Comparison of ENCODE assay signal across 13 cellular contexts in the genomic region with DNA sequence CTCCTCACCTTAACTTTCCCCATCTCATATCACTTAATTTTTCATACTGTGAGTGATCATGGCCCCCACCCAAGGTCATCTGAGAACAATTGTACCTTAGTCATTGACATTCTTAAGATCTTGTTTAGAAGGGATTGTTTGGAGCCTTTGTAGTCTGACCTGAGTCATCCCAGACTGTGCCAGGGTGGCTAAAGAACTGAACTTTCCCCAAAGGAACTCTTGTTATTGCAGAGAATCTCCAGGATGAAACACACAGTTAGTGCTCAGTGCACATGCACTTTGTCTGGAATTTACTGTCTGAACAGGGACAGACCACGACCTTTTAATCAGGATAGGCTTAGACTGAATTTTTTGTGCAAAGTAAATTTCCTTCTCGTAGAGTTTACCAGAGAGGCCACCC.
DNase-seq lines count a peak whose midpoint lies in the region; ATAC-seq, FAIRE-seq and TF ChIP-seq lines count a peak whose summit lies in the region.
"Had no signal": no experiment of that assay in that cellular context is flagged by ENCODE, and none has a peak within 500 bp of the region (broad histone marks: within the 10 kb centered on the region; RNA-seq: fewer than 3 reads in every experiment).

No MANE protein-coding gene starts in this region.

- dilution Hi-C loops in endothelial cell of umbilical vein (cut with MboI; ENCODE audit: extremely low pct_ligation_motif_present, low sequenced_read_pairs), result no loop called here

- TF ChIP-seq EP300 in Ishikawa (IDR thresholded peaks at IDR 0.05; ENCODE audit: borderline replicate concordance), result peak; percentile 51; the same call in 1 of the 2 replicates

- H2AFZ ChIP-seq in endothelial cell of umbilical vein (ENCODE audit: low read depth, low read length) (no peak overlapping the region), mesenchymal stem cell (ENCODE audit: low read depth, low read length) (no peak overlapping the region)

- H3K4me2 ChIP-seq in endothelial cell of umbilical vein (ENCODE audit: insufficient read depth, low read length), result peak overlapping the region; percentile 66
- H3K4me2 ChIP-seq in mesenchymal stem cell (ENCODE audit: low read length, poor library complexity, severe bottlenecking), result no peak overlapping the region
- H3K4me2 ChIP-seq: BLaER1 treated with 17β-estradiol and CSF1 and Interleukin-3, amounts not matched to agents 10 nM and 100 nM had no signal

- FAIRE-seq in endothelial cell of umbilical vein (lab: Jason Lieb, UNC), result peak; percentile 91

- DNase-seq in AG10803 (ENCODE audit: low read depth), result peak; percentile 85
- DNase-seq in endothelial cell of umbilical vein (ENCODE audit: low read depth, low spot score), result peak; percentile 98
- DNase-seq in mesenchymal stem cell, result peak; percentile 51
- no peak for DNase-seq in stimulated activated naive CD8-positive, alpha-beta T cell treated with anti-CD3 and anti-CD28 coated beads, Interleukin-15, amount 100 ng/mL, for 72 hours
- DNase-seq in GM10248 (ENCODE audit: extremely low spot score), result no peak
- DNase-seq: activated CD4-positive, alpha-beta T cell treated with anti-CD3 and anti-CD28 coated beads for 1 hour; NCI-H1436 treated with DMSO at 0.1 percent for 48 hours; stimulated activated CD4-positive, alpha-beta T cell treated with anti-CD3 and anti-CD28 coated beads, Interleukin-1b, Interleukin-23, amount 100 ng/mL, for 48 hours had no signal

- no peak overlapping the region for H2BK120ac ChIP-seq in mesenchymal stem cell (ENCODE audit: low read depth, low read length)

- H3K27ac ChIP-seq in endothelial cell of umbilical vein (ENCODE audit: insufficient read depth, low read depth, low read length), result peak overlapping the region; percentile 99
- no peak overlapping the region for H3K27ac ChIP-seq in mesenchymal stem cell (ENCODE audit: low read length, poor library complexity, severe bottlenecking)
- H3K27ac ChIP-seq: BLaER1 treated with 17β-estradiol and CSF1 and Interleukin-3, amounts not matched to agents 10 nM and 100 nM had no signal

- H3K9me3 Mint-ChIP-seq in stimulated activated naive CD8-positive, alpha-beta T cell treated with anti-CD3 and anti-CD28 coated beads, Interleukin-15, amount 100 ng/mL, for 72 hours, result no peaks in the 10 kb centered on the region
- H3K9me3 Mint-ChIP-seq: activated naive CD4-positive, alpha-beta T cell treated with anti-CD3 and anti-CD28 coated beads, Interleukin-2, amount 50 U/mL, for 24 hours had no signal

- H4K8ac ChIP-seq in mesenchymal stem cell (ENCODE audit: low read length), result peak overlapping the region; percentile 49

- H3K9me3 ChIP-seq in endothelial cell of umbilical vein (replicated peaks; ENCODE audit: control insufficient read depth, insufficient read depth, low read length) (no peaks in the 10 kb centered on the region), mesenchymal stem cell (ENCODE audit: control insufficient read depth, low read length) (no peaks in the 10 kb centered on the region)

- H3K4me3 ChIP-seq in AG10803 (ENCODE audit: low read length), result no peak overlapping the region
- H3K4me3 ChIP-seq in endothelial cell of umbilical vein (replicated peaks in 1 of 3; ENCODE audit: insufficient read depth in 1 of 3, low read depth in 1 of 3, low read length in 3 of 3), result no peak overlapping the region
- H3K4me3 ChIP-seq in mesenchymal stem cell (ENCODE audit: insufficient read depth in 1 of 2, low read depth in 1 of 2, low read length in 2 of 2), result no peak overlapping the region
- H3K4me3 ChIP-seq: BLaER1 treated with 17β-estradiol and CSF1 and Interleukin-3, amounts not matched to agents 10 nM and 100 nM had no signal

- H3K79me2 ChIP-seq in endothelial cell of umbilical vein (ENCODE audit: control insufficient read depth, insufficient read depth, low read length), result no peaks in the 10 kb centered on the region

- H4K20me1 ChIP-seq in endothelial cell of umbilical vein (replicated peaks; ENCODE audit: control insufficient read depth, extremely low read depth, insufficient read depth, low read length), result no peaks in the 10 kb centered on the region
- H4K20me1 ChIP-seq: BLaER1 treated with 17β-estradiol and CSF1 and Interleukin-3, amounts not matched to agents 10 nM and 100 nM had no signal

- H3K36me3 ChIP-seq in endothelial cell of umbilical vein (ENCODE audit: control insufficient read depth in 2 of 2, extremely low read depth in 1 of 2, insufficient read depth in 2 of 2, low read length in 2 of 2) (no peaks in the 10 kb centered on the region), mesenchymal stem cell (ENCODE audit: control insufficient read depth in 1 of 2, insufficient read depth in 2 of 2, low read depth in 1 of 2, low read length in 2 of 2) (no peaks in the 10 kb centered on the region)
- H3K36me3 ChIP-seq: BLaER1 treated with 17β-estradiol and CSF1 and Interleukin-3, amounts not matched to agents 10 nM and 100 nM had no signal

- H3K4ac ChIP-seq in mesenchymal stem cell (ENCODE audit: low read depth in 1 of 2, low read length in 2 of 2), result no peak overlapping the region

- H2AK5ac ChIP-seq in mesenchymal stem cell (ENCODE audit: low read length, severe bottlenecking), result no peak overlapping the region

- no peak overlapping the region for H4K91ac ChIP-seq in mesenchymal stem cell (ENCODE audit: low read length)

- no peak overlapping the region for H3K4me3 Mint-ChIP-seq in stimulated activated naive CD8-positive, alpha-beta T cell treated with anti-CD3 and anti-CD28 coated beads, Interleukin-15, amount 100 ng/mL, for 72 hours
- H3K4me3 Mint-ChIP-seq: activated naive CD4-positive, alpha-beta T cell treated with anti-CD3 and anti-CD28 coated beads, Interleukin-2, amount 50 U/mL, for 24 hours had no signal

- no peaks in the 10 kb centered on the region for H3K9me1 ChIP-seq in endothelial cell of umbilical vein (replicated peaks; ENCODE audit: control insufficient read depth, extremely low read depth, insufficient read depth, low read length)

- no peak for TF ChIP-seq RAD21 in Ishikawa (IDR thresholded peaks at IDR 0.05; ENCODE audit: low read depth)

- H3K9ac ChIP-seq in endothelial cell of umbilical vein (replicated peaks; ENCODE audit: extremely low read depth, insufficient read depth, low read length) (peak overlapping the region; percentile 87), mesenchymal stem cell (ENCODE audit: low read length) (peak overlapping the region; percentile 23)
- H3K9ac ChIP-seq: BLaER1 treated with 17β-estradiol and CSF1 and Interleukin-3, amounts not matched to agents 10 nM and 100 nM had no signal

- no peak overlapping the region for H2BK5ac ChIP-seq in mesenchymal stem cell (ENCODE audit: low read depth, low read length, poor library complexity, severe bottlenecking)

- no TSS peak for BruUV-seq in endothelial cell of umbilical vein (replicated peaks; lab: Mats Ljungman, UMichigan)

- H2BK12ac ChIP-seq in mesenchymal stem cell (ENCODE audit: low read length in 2 of 2), result peak overlapping the region in 1 of 2 experiments; percentile 75

- ATAC-seq in stimulated activated naive CD8-positive, alpha-beta T cell treated with anti-CD3 and anti-CD28 coated beads, Interleukin-15, amount 100 ng/mL, for 72 hours, result no peak
- no peak for ATAC-seq in HG02938 (IDR thresholded peaks at IDR 0.05; ENCODE audit: unreplicated experiment)
- ATAC-seq in GM21423 (IDR thresholded peaks at IDR 0.05; ENCODE audit: unreplicated experiment), result no peak

- no peak overlapping the region for H3K27ac Mint-ChIP-seq in stimulated activated naive CD8-positive, alpha-beta T cell treated with anti-CD3 and anti-CD28 coated beads, Interleukin-15, amount 100 ng/mL, for 72 hours
- H3K27ac Mint-ChIP-seq: activated naive CD4-positive, alpha-beta T cell treated with anti-CD3 and anti-CD28 coated beads, Interleukin-2, amount 50 U/mL, for 24 hours had no signal

- H3K18ac ChIP-seq in mesenchymal stem cell (ENCODE audit: low read depth in 1 of 2, low read length in 2 of 2), result peak overlapping the region in 1 of 2 experiments; percentile 17

- no peak overlapping the region for H2BK15ac ChIP-seq in mesenchymal stem cell (ENCODE audit: low read depth, poor library complexity, severe bottlenecking)

- H3K23ac ChIP-seq in mesenchymal stem cell (ENCODE audit: low read length in 2 of 2), result no peak overlapping the region

- peaks cover 9% of the 10 kb centered on the region for H3K27me3 Mint-ChIP-seq in stimulated activated naive CD8-positive, alpha-beta T cell treated with anti-CD3 and anti-CD28 coated beads, Interleukin-15, amount 100 ng/mL, for 72 hours
- H3K27me3 Mint-ChIP-seq: activated naive CD4-positive, alpha-beta T cell treated with anti-CD3 and anti-CD28 coated beads, Interleukin-2, amount 50 U/mL, for 24 hours had no signal

- TF ChIP-seq CTCF in AG10803 (conservative IDR thresholded peaks at IDR 0.05; ENCODE audit: low read length) (no peak), endothelial cell of umbilical vein (IDR thresholded peaks at IDR 0.05; ENCODE audit: extremely low read depth in 1 of 2, insufficient read depth in 1 of 2, low read depth in 1 of 2, low read length in 2 of 2) (no peak), GM10248 (IDR thresholded peaks at IDR 0.05; ENCODE audit: control extremely low read depth, extremely low read depth, low read depth, missing control alignments) (no peak)

- H3K4me1 ChIP-seq in endothelial cell of umbilical vein (ENCODE audit: control insufficient read depth, extremely low read depth, insufficient read depth, low read length), result peaks cover 72% of the 10 kb centered on the region
- H3K4me1 ChIP-seq in mesenchymal stem cell (ENCODE audit: control insufficient read depth, insufficient read depth, low read depth, low read length), result no peaks in the 10 kb centered on the region

- no peaks in the 10 kb centered on the region for H3K4me1 Mint-ChIP-seq in stimulated activated naive CD8-positive, alpha-beta T cell treated with anti-CD3 and anti-CD28 coated beads, Interleukin-15, amount 100 ng/mL, for 72 hours
- H3K4me1 Mint-ChIP-seq: activated naive CD4-positive, alpha-beta T cell treated with anti-CD3 and anti-CD28 coated beads, Interleukin-2, amount 50 U/mL, for 24 hours had no signal

- POLR2A ChIA-PET in endothelial cell of umbilical vein (lab: Charles Lee) (interaction anchor here (0.6 to 7.0 kb wide), 7 partner anchors 9 to 114 kb away, joined by 5 to 167 read pairs (median 12); a partner anchor contains a TSS), GM10248 (lab: Yijun Ruan, JAX) (no interaction called here)

- intact Hi-C loops in endothelial cell of umbilical vein (cut with micrococcal nuclease), result loop anchor here (1.0 kb wide), 10 partner anchors 9 to 155 kb away; a partner anchor contains a TSS

- H3K14ac ChIP-seq in mesenchymal stem cell (ENCODE audit: low read length in 2 of 2), result no peak overlapping the region

- TF ChIP-seq POLR2A in endothelial cell of umbilical vein (IDR thresholded peaks at IDR 0.05; ENCODE audit: low read depth, low read length), result no peak

- CTCF ChIA-PET in endothelial cell of umbilical vein (lab: Charles Lee), result interaction anchor here (1.1 to 4.0 kb wide), 6 partner anchors 21 to 155 kb away, joined by 3 to 16 read pairs (median 6); a partner anchor contains a TSS
- CTCF ChIA-PET in GM10248 (lab: Yijun Ruan, JAX), result no interaction called here

- no peaks in the 10 kb centered on the region for H3K79me1 ChIP-seq in mesenchymal stem cell (replicated peaks; ENCODE audit: low read length, poor library complexity, severe bottlenecking)

- 35% methylated on average over 2 of the region's 2 CpGs for WGBS in mesenchymal stem cell

- H3K27me3 ChIP-seq in endothelial cell of umbilical vein (ENCODE audit: control insufficient read depth in 2 of 2, insufficient read depth in 2 of 2, low read length in 2 of 2) (no peaks in the 10 kb centered on the region), mesenchymal stem cell (ENCODE audit: control insufficient read depth in 1 of 2, insufficient read depth in 1 of 2, low read length in 2 of 2) (no peaks in the 10 kb centered on the region)
- H3K27me3 ChIP-seq: BLaER1 treated with 17β-estradiol and CSF1 and Interleukin-3, amounts not matched to agents 10 nM and 100 nM had no signal

Comparison
In these comparisons a context has a peak if more than half of its experiments do, and no peak if none do; other contexts are left out.
1. DNase-seq: peak in AG10803 (single experiment), endothelial cell of umbilical vein (single experiment) and mesenchymal stem cell (single experiment); none in stimulated activated naive CD8-positive, alpha-beta T cell treated with anti-CD3 and anti-CD28 coated beads, Interleukin-15, amount 100 ng/mL, for 72 hours (0 of 2) and GM10248 (single experiment).